Comparison of ENCODE assay signal across 20 cellular contexts in the genomic region with DNA sequence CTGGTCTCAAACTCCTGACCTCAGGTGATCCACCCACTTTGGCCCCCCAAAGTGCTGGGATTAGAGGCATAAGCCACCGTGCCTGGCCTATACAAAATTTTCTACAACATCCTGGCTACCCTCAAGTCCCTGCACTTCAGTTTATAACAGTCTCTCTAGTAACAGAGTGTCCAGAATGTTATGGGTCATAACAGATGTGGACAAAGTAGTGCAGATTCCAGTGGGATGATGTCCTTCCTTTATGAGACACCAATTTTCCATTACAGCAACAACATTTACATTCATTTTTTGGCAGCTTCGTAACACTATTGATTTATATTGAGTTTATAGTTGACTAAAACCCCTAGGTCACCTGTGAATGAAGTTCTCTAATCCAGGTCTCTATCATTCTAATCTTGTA.
DNase-seq lines count a peak whose midpoint lies in the region; ATAC-seq and TF ChIP-seq lines count a peak whose summit lies in the region.
"Had no signal": no experiment of that assay in that cellular context is flagged by ENCODE, and none has a peak within 500 bp of the region (broad histone marks: within the 10 kb centered on the region; RNA-seq: fewer than 3 reads in every experiment).

No MANE protein-coding gene starts in this region.

- H3K27me3 ChIP-seq in breast epithelium: no peaks in the 10 kb centered on the region
- H3K27me3 ChIP-seq: BLaER1 treated with 17β-estradiol and CSF1 and Interleukin-3, amounts not matched to agents 10 nM and 100 nM had no signal

- H3K36me3 Mint-ChIP-seq in MCF 10A (ENCODE audit: insufficient read depth, unreplicated experiment): no peaks in the 10 kb centered on the region
- H3K36me3 Mint-ChIP-seq: CD8-positive, alpha-beta T cell had no signal

- no peaks in the 10 kb centered on the region for H3K4me1 ChIP-seq in breast epithelium
- H3K4me1 ChIP-seq: A549 had no signal

- DNase-seq in MCF 10A (ENCODE audit: unreplicated experiment) (no peak), breast epithelium (ENCODE audit: low spot score in 2 of 2) (no peak), RWPE1 (ENCODE audit: low spot score) (no peak), fibroblast of mammary gland (ENCODE audit: low read depth) (peak; percentile 17), germinal center (ENCODE audit: low spot score) (no peak), NCI-H2227 (lab: John Stamatoyannopoulos, UW; ENCODE audit: unreplicated experiment) (no peak), GM19238 (ENCODE audit: insufficient read length, low spot score) (no peak)
- DNase-seq: Calu3; CD8-positive, alpha-beta T cell; DMS 273 treated with DMSO at 0.1 percent for 48 hours; DMS53; DND-41; EL had no signal

- ATAC-seq in GM21786 (IDR thresholded peaks at IDR 0.05; ENCODE audit: unreplicated experiment): no peak
- ATAC-seq: A549; CD8-positive, alpha-beta T cell; HepG2 had no signal

- H3K27ac ChIP-seq in breast epithelium (no peak overlapping the region), RWPE1 (peak overlapping the region; percentile 49; the same call in 1 of the 2 replicates)
- H3K27ac ChIP-seq: 22Rv1; A549; BLaER1 treated with 17β-estradiol and CSF1 and Interleukin-3, amounts not matched to agents 10 nM and 100 nM had no signal

- no peaks in the 10 kb centered on the region for H3K27me3 Mint-ChIP-seq in MCF 10A (ENCODE audit: insufficient read depth, unreplicated experiment)
- H3K27me3 Mint-ChIP-seq: B cell had no signal

- no TSS peak for BruUV-seq in MCF 10A (replicated peaks; lab: Mats Ljungman, UMichigan)

- no peak overlapping the region for H3K4me3 Mint-ChIP-seq in MCF 10A (ENCODE audit: unreplicated experiment)
- H3K4me3 Mint-ChIP-seq: B cell; CD8-positive, alpha-beta T cell had no signal

- no peaks in the 10 kb centered on the region for H3K9me3 Mint-ChIP-seq in MCF 10A (ENCODE audit: unreplicated experiment)

- peaks cover 14% of the 10 kb centered on the region for H3K4me1 Mint-ChIP-seq in MCF 10A (ENCODE audit: insufficient read depth, unreplicated experiment)
- H3K4me1 Mint-ChIP-seq: B cell had no signal

- H3K27ac Mint-ChIP-seq in MCF 10A (ENCODE audit: low read depth, unreplicated experiment): peak overlapping the region; percentile 75
- H3K27ac Mint-ChIP-seq: B cell; CD8-positive, alpha-beta T cell had no signal

- intact Hi-C loops in MCF 10A (cut with micrococcal nuclease): no loop called here
- intact Hi-C loops in breast epithelium (cut with DNase I; ENCODE audit: low total_unique reads): no loop called here

- H3K9me3 ChIP-seq in breast epithelium: peaks cover 5 to 21% of the 10 kb centered on the region in 2 donors
- H3K9me3 ChIP-seq: A549, HAP-1 had no signal

- TF ChIP-seq POLR2A in breast epithelium (IDR thresholded peaks at IDR 0.05): no peak

- no peak for TF ChIP-seq CTCF in MCF 10A (IDR thresholded peaks at IDR 0.05; ENCODE audit: unreplicated experiment)
- TF ChIP-seq CTCF in breast epithelium (IDR thresholded peaks at IDR 0.05): no peak
- no peak for TF ChIP-seq CTCF in RWPE1 (conservative IDR thresholded peaks at IDR 0.05; ENCODE audit: low read depth)
- no peak for TF ChIP-seq CTCF in fibroblast of mammary gland (conservative IDR thresholded peaks at IDR 0.05; ENCODE audit: control insufficient read depth, insufficient read depth, low read depth, low read length)

- CTCF ChIA-PET in MCF 10A (lab: Yijun Ruan, JAX): interaction anchor here (0.6 kb wide), 1 partner anchor 917 kb away, joined by 5 read pairs; no protein-coding TSS in a partner anchor
- CTCF ChIA-PET in RWPE1 (lab: Yijun Ruan, JAX): no interaction called here

- H3K36me3 ChIP-seq in breast epithelium: no peaks in the 10 kb centered on the region
- H3K36me3 ChIP-seq: BLaER1 treated with 17β-estradiol and CSF1 and Interleukin-3, amounts not matched to agents 10 nM and 100 nM; HAP-1 had no signal

- POLR2A ChIA-PET in MCF 10A (lab: Yijun Ruan, JAX) (no interaction called here), RWPE1 (lab: Yijun Ruan, JAX; ENCODE audit: low non-redundant PET) (no interaction called here)

- H3K4me3 ChIP-seq in breast epithelium: no peak overlapping the region
- no peak overlapping the region for H3K4me3 ChIP-seq in fibroblast of mammary gland (ENCODE audit: control insufficient read depth, low read depth, low read length)
- H3K4me3 ChIP-seq: A549; BLaER1 treated with 17β-estradiol and CSF1 and Interleukin-3, amounts not matched to agents 10 nM and 100 nM; HAP-1 had no signal
